In genomic region chrX:153857348-153857903, GRCh38 we compare ENCODE assay signal across 1 cellular context.
TF ChIP-seq lines count a peak whose summit lies in the region.

No MANE protein-coding gene starts in this region.

TF ChIP-seq in K562, 482 proteins besides CTCF, POLR2A, EP300 and RAD21 (continues in another document):
- TF ChIP-seq E2F6 (IDR thresholded peaks at IDR 0.05; ENCODE audit: borderline replicate concordance in 1 of 2, extremely low read depth in 1 of 2, insufficient read depth in 1 of 2, insufficient read length in 1 of 2, low read depth in 1 of 2, low read length in 1 of 2, poor library complexity in 1 of 2, severe bottlenecking in 1 of 2) = no peak
- TF ChIP-seq KHSRP (IDR thresholded peaks at IDR 0.05) = no peak
- no peak for TF ChIP-seq BRF1 (IDR thresholded peaks at IDR 0.05; ENCODE audit: borderline replicate concordance, extremely low read depth, insufficient read length)
- TF ChIP-seq ZBTB2 (IDR thresholded peaks at IDR 0.05) = 0 out of 2 replicates have a peak, but pooled peaks have one; percentile 49
- TF ChIP-seq SMARCA4 (IDR thresholded peaks at IDR 0.05) = no peak
- TF ChIP-seq PPARD (CRISPR knock-in tag; IDR thresholded peaks at IDR 0.05) = no peak
- no peak for TF ChIP-seq GABPA (tag; conservative IDR thresholded peaks at IDR 0.05; ENCODE audit: low read depth)
- TF ChIP-seq ZNF133 (CRISPR knock-in tag; IDR thresholded peaks at IDR 0.05) = no peak
- TF ChIP-seq ZNF512 (tag; IDR thresholded peaks at IDR 0.05) = peak; percentile 99
- TF ChIP-seq ZBED1 (IDR thresholded peaks at IDR 0.05) = no peak
- TF ChIP-seq SETDB1 (IDR thresholded peaks at IDR 0.05; ENCODE audit: low read length) = no peak
- TF ChIP-seq SNIP1 (IDR thresholded peaks at IDR 0.05; ENCODE audit: low read depth) = no peak
- no peak for TF ChIP-seq KAT2B (IDR thresholded peaks at IDR 0.05; ENCODE audit: low read depth, low read length)
- no peak for TF ChIP-seq NCOR1 (IDR thresholded peaks at IDR 0.05)
- no peak for TF ChIP-seq KLF6 (CRISPR knock-in tag; IDR thresholded peaks at IDR 0.05; ENCODE audit: borderline replicate concordance)
- no peak for TF ChIP-seq NR2C1 (IDR thresholded peaks at IDR 0.05)
- TF ChIP-seq NR2C1 (tag; IDR thresholded peaks at IDR 0.05) = no peak
- TF ChIP-seq ZNF398 (CRISPR knock-in tag; IDR thresholded peaks at IDR 0.05) = no peak
- no peak for TF ChIP-seq ZBTB5 (IDR thresholded peaks at IDR 0.05)
- 0 out of 2 replicates have a peak, but pooled peaks have one; percentile 19 for TF ChIP-seq MTA2 (IDR thresholded peaks at IDR 0.05; ENCODE audit: low read depth)
- TF ChIP-seq NRF1 (conservative IDR thresholded peaks at IDR 0.05 in 1 of 2, IDR thresholded peaks at IDR 0.05 in 1 of 2) = no peak
- TF ChIP-seq MITF (IDR thresholded peaks at IDR 0.05) = no peak
- TF ChIP-seq MLLT1 (IDR thresholded peaks at IDR 0.05) = 0 out of 4 replicates have a peak, but pooled peaks of 1 of the 2 experiments have one; percentile 23
- no peak for TF ChIP-seq ELF1 (tag; IDR thresholded peaks at IDR 0.05)
- no peak for TF ChIP-seq RFX7 (CRISPR knock-in tag; IDR thresholded peaks at IDR 0.05)
- no peak for TF ChIP-seq SP2 (IDR thresholded peaks at IDR 0.05; ENCODE audit: extremely low read depth, low read depth, low read length, poor library complexity, severe bottlenecking)
- no peak for TF ChIP-seq MEF2A (IDR thresholded peaks at IDR 0.05; ENCODE audit: control insufficient read depth, low read depth, low read length)
- no peak for TF ChIP-seq GABPB1 (CRISPR knock-in tag; IDR thresholded peaks at IDR 0.05)
- 0 out of 2 replicates have a peak, but pooled peaks have one; percentile 64 for TF ChIP-seq MTA1 (IDR thresholded peaks at IDR 0.05; ENCODE audit: borderline replicate concordance)
- TF ChIP-seq NFRKB (IDR thresholded peaks at IDR 0.05; ENCODE audit: low read depth) = no peak
- 0 out of 4 replicates have a peak, but pooled peaks of 1 of the 2 experiments have one; percentile 21 for TF ChIP-seq ARNT (IDR thresholded peaks at IDR 0.05)
- no peak for TF ChIP-seq STAT6 (CRISPR knock-in tag; IDR thresholded peaks at IDR 0.05)
- TF ChIP-seq ZEB2 (IDR thresholded peaks at IDR 0.05) = no peak
- no peak for TF ChIP-seq ETV5 (CRISPR knock-in tag; IDR thresholded peaks at IDR 0.05; ENCODE audit: low read depth)
- no peak for TF ChIP-seq THAP7 (CRISPR knock-in tag; IDR thresholded peaks at IDR 0.05)
- no peak for TF ChIP-seq TCF7 (IDR thresholded peaks at IDR 0.05; ENCODE audit: borderline replicate concordance)
- TF ChIP-seq ZKSCAN1 (IDR thresholded peaks at IDR 0.05; ENCODE audit: low read depth, low read length) = no peak
- 0 out of 2 replicates have a peak, but pooled peaks have one; percentile 22 for TF ChIP-seq THRAP3 (IDR thresholded peaks at IDR 0.05; ENCODE audit: borderline replicate concordance)
- no peak for TF ChIP-seq CREB1 (IDR thresholded peaks at IDR 0.05)
- no peak for TF ChIP-seq CREB1 (CRISPR knock-in tag; IDR thresholded peaks at IDR 0.05)
- TF ChIP-seq NKRF (IDR thresholded peaks at IDR 0.05; ENCODE audit: borderline replicate concordance) = 0 out of 2 replicates have a peak, but pooled peaks have one; percentile 21
- TF ChIP-seq ZNF695 (CRISPR knock-in tag; IDR thresholded peaks at IDR 0.05) = no peak
- no peak for TF ChIP-seq MTA3 (IDR thresholded peaks at IDR 0.05; ENCODE audit: borderline replicate concordance)
- no peak for TF ChIP-seq IFI16 (CRISPR knock-in tag; IDR thresholded peaks at IDR 0.05)
- TF ChIP-seq EGR1 (conservative IDR thresholded peaks at IDR 0.05) = no peak
- TF ChIP-seq ATF7 (IDR thresholded peaks at IDR 0.05) = no peak
- no peak for TF ChIP-seq BDP1 (IDR thresholded peaks at IDR 0.05; ENCODE audit: insufficient read depth, insufficient read length)
- TF ChIP-seq JUND (IDR thresholded peaks at IDR 0.05; ENCODE audit: borderline replicate concordance, low read depth, low read length) = no peak
- TF ChIP-seq JUND (tag; IDR thresholded peaks at IDR 0.05; ENCODE audit: borderline replicate concordance, low read depth, low read length) = no peak
- no peak for TF ChIP-seq ZNF277 (CRISPR knock-in tag; IDR thresholded peaks at IDR 0.05; ENCODE audit: borderline replicate concordance)
- no peak for TF ChIP-seq C11orf30 (IDR thresholded peaks at IDR 0.05; ENCODE audit: low read depth)
